ENCODE assay signal across 8 cellular contexts in the genomic region with DNA sequence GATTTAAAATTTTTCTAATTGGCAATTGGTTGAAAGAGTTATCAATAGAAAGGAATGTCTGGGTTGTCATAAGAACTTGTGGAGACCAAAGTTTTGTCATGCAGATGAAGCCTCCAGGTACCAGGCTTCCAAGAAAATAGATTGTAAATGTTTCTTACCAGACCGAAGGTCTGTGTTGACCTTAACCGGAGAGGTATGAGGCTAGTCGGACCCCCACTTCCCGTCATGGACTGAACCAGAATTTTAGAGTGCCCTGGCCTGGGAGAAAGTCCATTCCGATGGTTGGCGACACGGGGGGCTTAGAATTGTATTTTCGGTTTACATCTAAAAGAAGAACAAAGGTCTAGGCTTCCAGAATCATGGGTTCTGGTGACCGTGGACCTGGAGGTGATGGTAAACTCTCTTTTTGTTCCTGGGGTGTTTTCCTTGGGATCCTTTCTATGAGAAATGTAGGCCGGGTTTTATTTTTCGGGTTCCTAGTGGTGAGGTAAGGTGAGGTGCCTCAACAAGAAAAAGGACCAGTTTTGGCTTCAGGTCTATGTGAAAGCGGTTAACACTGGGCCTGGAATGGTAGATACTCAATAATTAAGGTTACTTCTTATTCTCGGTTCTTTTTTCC. TPM values are rescaled to one million over a fixed set of nuclear protein-coding genes. Genes with fewer than 3 reads are reported as not detected.
DNase-seq lines count a peak whose midpoint lies in the region; ATAC-seq and TF ChIP-seq lines count a peak whose summit lies in the region.

No MANE protein-coding gene starts in this region.

- no peak for DNase-seq in CD4-positive, alpha-beta T cell
- DNase-seq in OCI-M2 (lab: John Stamatoyannopoulos, UW; ENCODE audit: unreplicated experiment) (peak; percentile 14), endothelial cell (ENCODE audit: low spot score) (no peak), islet precursor cell (no peak), NCI-H2171 treated with DMSO at 0.1 percent for 48 hours (lab: John Stamatoyannopoulos, UW) (no peak), SKM-1 (lab: John Stamatoyannopoulos, UW; ENCODE audit: unreplicated experiment) (no peak)

- H3K27me3 ChIP-seq in CD4-positive, alpha-beta T cell (ENCODE audit: control insufficient read depth, insufficient read depth, low read length) = peaks cover 6% of the 10 kb centered on the region
- H3K27me3 ChIP-seq in neutrophil = peaks cover 27% of the 10 kb centered on the region

- peaks cover 2% of the 10 kb centered on the region for H3K9me3 Mint-ChIP-seq in CD4-positive, alpha-beta T cell
- no peaks in the 10 kb centered on the region for H3K9me3 Mint-ChIP-seq in endothelial cell (ENCODE audit: unreplicated experiment)

- H3K36me3 Mint-ChIP-seq in CD4-positive, alpha-beta T cell (ENCODE audit: low read depth) = peaks cover 39% of the 10 kb centered on the region
- peaks cover 16% of the 10 kb centered on the region for H3K36me3 Mint-ChIP-seq in endothelial cell (ENCODE audit: low read depth, unreplicated experiment)

- no peak for TF ChIP-seq CTCF in CD4-positive, alpha-beta T cell (IDR thresholded peaks at IDR 0.05)
- TF ChIP-seq CTCF in endothelial cell (IDR thresholded peaks at IDR 0.05; ENCODE audit: unreplicated experiment) (no peak), neutrophil (IDR thresholded peaks at IDR 0.05) (no peak)

- ATAC-seq in CD4-positive, alpha-beta T cell (ENCODE audit: poor library complexity) = no peak
- no peak for ATAC-seq in HG02610 (IDR thresholded peaks at IDR 0.05; ENCODE audit: unreplicated experiment)

- peaks cover 18% of the 10 kb centered on the region in 2 experiments for H3K4me1 ChIP-seq in neutrophil (ENCODE audit: control insufficient read depth in 1 of 2, insufficient read depth in 1 of 2, low read depth in 1 of 2, low read length in 1 of 2)

- no peaks in the 10 kb centered on the region for H3K9me3 ChIP-seq in CD4-positive, alpha-beta T cell (ENCODE audit: control insufficient read depth, low read length)
- H3K9me3 ChIP-seq in neutrophil = no peaks in the 10 kb centered on the region

- peak overlapping the region; percentile 92 for H3K4me3 Mint-ChIP-seq in CD4-positive, alpha-beta T cell
- peak overlapping the region; percentile 90 for H3K4me3 Mint-ChIP-seq in endothelial cell (ENCODE audit: unreplicated experiment)

- peaks cover 37% of the 10 kb centered on the region for H3K4me1 Mint-ChIP-seq in CD4-positive, alpha-beta T cell (ENCODE audit: low read depth)
- H3K4me1 Mint-ChIP-seq in endothelial cell (ENCODE audit: unreplicated experiment) = peaks cover 22% of the 10 kb centered on the region

- no peaks in the 10 kb centered on the region for H3K27me3 Mint-ChIP-seq in CD4-positive, alpha-beta T cell
- H3K27me3 Mint-ChIP-seq in endothelial cell (ENCODE audit: unreplicated experiment) = peaks cover 9% of the 10 kb centered on the region

- H3K36me3 ChIP-seq in neutrophil = peaks cover 23% of the 10 kb centered on the region

- peak overlapping the region; percentile 44 for H3K27ac ChIP-seq in CD4-positive, alpha-beta T cell (ENCODE audit: low read depth, low read length)
- peak overlapping the region; percentile 88 for H3K27ac ChIP-seq in neutrophil

- intact Hi-C loops in CD4-positive, alpha-beta T cell (cut with DNase I, micrococcal nuclease) = loop anchor here (1.0 to 5.0 kb wide), 3 partner anchors 64 to 425 kb away; a partner anchor contains a TSS

- peak overlapping the region; percentile 83 to 89 for H3K4me3 ChIP-seq in neutrophil (ENCODE audit: low read depth in 1 of 2, low read length in 1 of 2)

- CTCF ChIA-PET in CD4-positive, alpha-beta T cell (lab: Charles Lee) = no interaction called here

- POLR2A ChIA-PET in CD4-positive, alpha-beta T cell (lab: Charles Lee) = no interaction called here

- H3K27ac Mint-ChIP-seq in CD4-positive, alpha-beta T cell = peak overlapping the region; percentile 86
- peak overlapping the region; percentile 84 for H3K27ac Mint-ChIP-seq in endothelial cell (ENCODE audit: unreplicated experiment)

RNA-seq across cellular contexts. Expression of a gene that starts 0.4 kb away (rescaled TPM):
- 10 to 100 TPM; 47.3 to 47.6 TPM for total RNA-seq in CD4-positive, alpha-beta T cell
- 17.8 TPM for total RNA-seq in endothelial cell (ENCODE audit: unreplicated experiment)
